ENCODE assay signal across 7 cellular contexts in genomic region chr16:16861546-16861945, GRCh38.
DNase-seq lines count a peak whose midpoint lies in the region; ATAC-seq and TF ChIP-seq lines count a peak whose summit lies in the region.

No MANE protein-coding gene starts in this region.

- H3K9me2 ChIP-seq in MM.1S (replicated peaks; ENCODE audit: insufficient read depth, low read length): no peaks in the 10 kb centered on the region

- H4K20me1 ChIP-seq in MM.1S (ENCODE audit: insufficient read depth, low read length): no peaks in the 10 kb centered on the region

- peaks cover 19% of the 10 kb centered on the region for H3K4me1 Mint-ChIP-seq in brain

- no peak overlapping the region for H3K4me3 Mint-ChIP-seq in brain

- H3K27me3 Mint-ChIP-seq in brain: peaks cover 10% of the 10 kb centered on the region

- H3K9me3 Mint-ChIP-seq in brain: peaks cover 0 to 3% (median 0%) of the 10 kb centered on the region in 5 experiments

- H3K79me2 ChIP-seq in MM.1S (ENCODE audit: low read length): no peaks in the 10 kb centered on the region

- no peaks in the 10 kb centered on the region for H3K27me3 ChIP-seq in GM06990 (replicated peaks; ENCODE audit: control insufficient read depth, insufficient read depth, low read length)
- H3K27me3 ChIP-seq in MM.1S (replicated peaks; ENCODE audit: insufficient read depth, low read length): no peaks in the 10 kb centered on the region

- no peaks in the 10 kb centered on the region for H3K36me3 ChIP-seq in GM06990 (ENCODE audit: control insufficient read depth, insufficient read depth, low read length)
- H3K36me3 ChIP-seq in MM.1S (replicated peaks; ENCODE audit: insufficient read depth, low read length): no peaks in the 10 kb centered on the region

- no peak overlapping the region for H3K9ac ChIP-seq in MM.1S (ENCODE audit: low read length)

- H3K4me2 ChIP-seq in MM.1S (ENCODE audit: low read depth, low read length): no peak overlapping the region

- H3K4me3 ChIP-seq in GM06990 (replicated peaks; ENCODE audit: low read depth, low read length) (no peak overlapping the region), MM.1S (ENCODE audit: low read length) (no peak overlapping the region)

- ATAC-seq in GM19395 (IDR thresholded peaks at IDR 0.05; ENCODE audit: unreplicated experiment): no peak

- DNase-seq in GM06990 (ENCODE audit: extremely low read depth, insufficient read length): peak; percentile 6
- DNase-seq in MM.1S: peak; percentile 81
- peak; percentile 42 for DNase-seq in UCSD-AML1 (lab: John Stamatoyannopoulos, UW; ENCODE audit: unreplicated experiment)
- DNase-seq in kidney tubule cell (ENCODE audit: low spot score): peak; percentile 27
- DNase-seq in stimulated activated CD4-positive, alpha-beta T cell treated with anti-CD3 and anti-CD28 coated beads, Interleukin-4, amount 100 ng/mL, for 48 hours (ENCODE audit: low read depth in 2 of 2): peak; percentile 30 to 39

- peak overlapping the region in 2 of 5 experiments; percentile 51 to 61 for H3K27ac Mint-ChIP-seq in brain

- no peak overlapping the region for H2AFZ ChIP-seq in MM.1S (ENCODE audit: low read length)

- H3K4me1 ChIP-seq in MM.1S (ENCODE audit: low read length): no peaks in the 10 kb centered on the region; the same call in 1 of the 2 replicates

- H3K9me3 ChIP-seq in MM.1S (replicated peaks; ENCODE audit: insufficient read depth, low read length): no peaks in the 10 kb centered on the region

- H3F3A ChIP-seq in MM.1S (ENCODE audit: insufficient read depth, low read length): no peaks in the 10 kb centered on the region

- H3K27ac ChIP-seq in MM.1S (ENCODE audit: low read length): no peak overlapping the region

- H3K36me3 Mint-ChIP-seq in brain: no peaks in the 10 kb centered on the region

- TF ChIP-seq CTCF in GM06990 (IDR thresholded peaks at IDR 0.05; ENCODE audit: insufficient read depth, low read length, poor library complexity, severe bottlenecking): peak; percentile 82
- peak; percentile 83 for TF ChIP-seq CTCF in MM.1S (IDR thresholded peaks at IDR 0.05; ENCODE audit: low read length)
- peak; percentile 83 to 92 for TF ChIP-seq CTCF in brain (conservative IDR thresholded peaks at IDR 0.05)

Comparison
In these comparisons a context has a peak if more than half of its experiments do, and no peak if none do; other contexts are left out.
1. DNase-seq: peak in every context shown above with its lines; median percentile 81 in MM.1S; 42 in UCSD-AML1; 34 in stimulated activated CD4-positive, alpha-beta T cell treated with anti-CD3 and anti-CD28 coated beads, Interleukin-4, amount 100 ng/mL, for 48 hours; 27 in kidney tubule cell; 6 in GM06990.